In genomic region chr17:32498362-32498761, GRCh38 we compare ENCODE assay signal across 19 cellular contexts. TPM values are rescaled to one million over a fixed set of nuclear protein-coding genes. Genes with fewer than 3 reads are reported as not detected.
DNase-seq lines count a peak whose midpoint lies in the region; ATAC-seq and TF ChIP-seq lines count a peak whose summit lies in the region.
"Had no signal": no experiment of that assay in that cellular context is flagged by ENCODE, and none has a peak within 500 bp of the region (broad histone marks: within the 10 kb centered on the region; RNA-seq: fewer than 3 reads in every experiment).

No MANE protein-coding gene starts in this region.

- no peaks in the 10 kb centered on the region for H3K79me2 ChIP-seq in Karpas-422 (ENCODE audit: low read length)

- ATAC-seq in GM19455 (IDR thresholded peaks at IDR 0.05; ENCODE audit: unreplicated experiment) (no peak), GM21447 (IDR thresholded peaks at IDR 0.05; ENCODE audit: unreplicated experiment) (no peak)
- ATAC-seq: activated CD4-positive, alpha-beta T cell treated with anti-CD3 and anti-CD28 coated beads for 36 hours; body of pancreas had no signal

- H3K9ac ChIP-seq in Karpas-422 (ENCODE audit: low read length) = no peak overlapping the region

- no peak overlapping the region for H3K4me3 ChIP-seq in Peyer's patch
- H3K4me3 ChIP-seq in Karpas-422 (ENCODE audit: low read length) = no peak overlapping the region
- H3K4me3 ChIP-seq: body of pancreas, upper lobe of left lung had no signal

- H3K27ac ChIP-seq in Peyer's patch = no peak overlapping the region
- H3K27ac ChIP-seq in Karpas-422 (ENCODE audit: low read length) = no peak overlapping the region
- H3K27ac ChIP-seq: body of pancreas, C4-2B, HL-60, upper lobe of left lung had no signal

- H3K4me1 Mint-ChIP-seq in nephron progenitor cell = peaks cover 43% of the 10 kb centered on the region

- H3K36me3 ChIP-seq in Peyer's patch = peaks cover 0 to 11% (median 0%) of the 10 kb centered on the region in 3 donors
- no peaks in the 10 kb centered on the region for H3K36me3 ChIP-seq in Karpas-422 (ENCODE audit: insufficient read depth, low read length)

- DNase-seq in DMS153 treated with DMSO at 0.1 percent for 48 hours (lab: John Stamatoyannopoulos, UW; ENCODE audit: unreplicated experiment) (peak; percentile 32), DMS153 (lab: John Stamatoyannopoulos, UW) (no peak), NCI-H187 (lab: John Stamatoyannopoulos, UW) (peak; percentile 37 to 54), Peyer's patch (peak in 2 of 3 donors; percentile 31 to 37), nephron progenitor cell (peak; percentile 53), Karpas-422 (no peak)
- DNase-seq: 8988T; activated CD4-positive, alpha-beta T cell treated with anti-CD3 and anti-CD28 coated beads for 36 hours; activated naive CD4-positive, alpha-beta T cell treated with anti-CD3 and anti-CD28 coated beads, Interleukin-2, amount 50 U/mL, for 16 hours; body of pancreas; head of caudate nucleus; KBM-7; NCI-H1436; T-helper 2 cell had no signal

- no peaks in the 10 kb centered on the region for H3K9me3 Mint-ChIP-seq in nephron progenitor cell

- TF ChIP-seq POLR2A in Peyer's patch (IDR thresholded peaks at IDR 0.05) = no peak

- peaks cover 4% of the 10 kb centered on the region for H3K27me3 Mint-ChIP-seq in nephron progenitor cell (ENCODE audit: low read depth, poor library complexity)
- H3K27me3 Mint-ChIP-seq: activated CD4-positive, alpha-beta T cell treated with anti-CD3 and anti-CD28 coated beads for 36 hours had no signal

- H3K27me3 ChIP-seq in Peyer's patch (no peaks in the 10 kb centered on the region), Karpas-422 (ENCODE audit: low read length) (no peaks in the 10 kb centered on the region)
- H3K27me3 ChIP-seq: body of pancreas, upper lobe of left lung had no signal

- no peaks in the 10 kb centered on the region for H3K9me2 ChIP-seq in Karpas-422 (replicated peaks; ENCODE audit: insufficient read depth, low read length)

- H3K27ac Mint-ChIP-seq in nephron progenitor cell = no peak overlapping the region
- H3K27ac Mint-ChIP-seq: activated CD4-positive, alpha-beta T cell treated with anti-CD3 and anti-CD28 coated beads for 36 hours had no signal

- H3K4me2 ChIP-seq in Karpas-422 (ENCODE audit: low read depth, low read length, poor library complexity, severe bottlenecking) = no peak overlapping the region

- H4K20me1 ChIP-seq in Karpas-422 (ENCODE audit: insufficient read depth, low read depth, low read length) = no peaks in the 10 kb centered on the region

- no peak for TF ChIP-seq CTCF in Peyer's patch (IDR thresholded peaks at IDR 0.05)
- no peak for TF ChIP-seq CTCF in nephron progenitor cell (IDR thresholded peaks at IDR 0.05)

- no peak overlapping the region for H3K4me3 Mint-ChIP-seq in nephron progenitor cell
- H3K4me3 Mint-ChIP-seq: activated CD4-positive, alpha-beta T cell treated with anti-CD3 and anti-CD28 coated beads for 36 hours had no signal

- peaks cover 0 to 9% (median 7%) of the 10 kb centered on the region in 4 donors for H3K4me1 ChIP-seq in Peyer's patch
- H3K4me1 ChIP-seq in Karpas-422 (ENCODE audit: low read length) = no peaks in the 10 kb centered on the region

- H3K36me3 Mint-ChIP-seq in nephron progenitor cell (ENCODE audit: low read depth) = peaks cover 7% of the 10 kb centered on the region

- H2AFZ ChIP-seq in Karpas-422 (ENCODE audit: low read length) = no peak overlapping the region

- H3K9me3 ChIP-seq in Peyer's patch = no peaks in the 10 kb centered on the region
- H3K9me3 ChIP-seq in Karpas-422 (ENCODE audit: low read length) = no peaks in the 10 kb centered on the region
- H3K9me3 ChIP-seq: body of pancreas, upper lobe of left lung had no signal

RNA-seq across cellular contexts. Expression of gene CDK5R1, which starts 11.6 kb away (rescaled TPM):
- total RNA-seq in Peyer's patch = 1 to 10 TPM in 2 of 4 donors, under 1 TPM in 1, not detected in 1; 0.88 to 1.9 (median 1.2) TPM
- 0.26 and 0.51 TPM in 2 replicates for total RNA-seq in Karpas-422 (2014; rRNA removed; shearing (Covaris generic); ENCODE audit: low replicate concordance)

RNA-seq across cellular contexts. Expression of gene PSMD11, which starts 54.1 kb away (rescaled TPM):
- 10 to 100 TPM; 33.2 to 74.3 (median 52.5) TPM for total RNA-seq in Peyer's patch
- 69.5 and 79.6 TPM in 2 replicates for total RNA-seq in Karpas-422 (2014; rRNA removed; shearing (Covaris generic); ENCODE audit: low replicate concordance)

Comparison
In these comparisons a context has a peak if more than half of its experiments do, and no peak if none do; other contexts are left out.
1. DNase-seq: peak in DMS153 treated with DMSO at 0.1 percent for 48 hours (single experiment), NCI-H187 (2 of 2), Peyer's patch (2 of 3) and nephron progenitor cell (single experiment); none in DMS153 (single experiment) and Karpas-422 (single experiment).